In the genomic region with DNA sequence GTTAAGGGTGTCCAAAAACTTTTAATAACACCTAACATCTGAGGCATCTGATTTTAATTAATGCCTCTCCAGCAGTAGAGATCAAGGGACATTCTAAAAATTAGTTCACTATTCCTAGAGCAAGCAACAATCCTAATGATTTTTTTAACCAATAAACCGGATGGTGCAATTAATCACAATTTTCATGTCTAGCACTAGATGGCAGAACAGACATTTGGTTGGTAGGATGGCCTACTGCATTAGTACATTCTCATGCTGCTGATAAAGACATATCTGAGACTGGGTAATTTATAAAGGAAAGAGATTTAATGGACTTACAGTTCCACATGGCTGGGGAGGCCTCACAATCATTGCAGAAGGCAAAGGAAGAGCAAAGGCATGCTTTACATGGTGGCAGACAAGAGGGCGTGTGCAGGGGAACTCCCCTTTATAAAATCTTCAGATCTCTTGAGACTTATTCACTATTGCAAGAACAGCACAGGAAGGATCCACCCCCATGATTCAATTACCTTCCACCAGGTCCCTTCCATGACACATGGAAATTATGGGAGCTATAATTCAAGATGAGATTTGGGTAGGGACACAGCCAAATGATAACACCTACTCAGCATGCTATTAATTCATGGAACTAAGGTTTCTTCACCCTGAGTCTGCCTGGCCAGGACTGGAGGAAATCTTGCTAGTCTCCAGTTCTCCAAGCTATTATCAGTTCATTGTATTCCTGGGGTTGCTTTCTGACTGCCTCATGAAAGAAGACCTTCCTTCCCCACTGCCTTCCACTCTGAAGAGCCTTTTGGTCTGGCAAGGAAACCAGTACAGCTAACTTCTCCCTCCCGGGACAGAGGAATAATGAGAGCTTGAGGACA, we compare ENCODE assay signal across 1 cellular context.
TF ChIP-seq lines count a peak whose summit lies in the region.

No MANE protein-coding gene starts in this region.

TF ChIP-seq in HCT116, 20 proteins besides CTCF, POLR2A, EP300 and RAD21:
- no peak for TF ChIP-seq EZH2 (IDR thresholded peaks at IDR 0.05)
- no peak for TF ChIP-seq ZFX (IDR thresholded peaks at IDR 0.05)
- no peak for TF ChIP-seq CEBPB (IDR thresholded peaks at IDR 0.05; ENCODE audit: low read depth)
- no peak for TF ChIP-seq FOSL1 (IDR thresholded peaks at IDR 0.05; ENCODE audit: low read depth)
- no peak for TF ChIP-seq JUND (IDR thresholded peaks at IDR 0.05)
- no peak for TF ChIP-seq SP1 (IDR thresholded peaks at IDR 0.05; ENCODE audit: low read depth)
- TF ChIP-seq ZNF274 (IDR thresholded peaks at IDR 0.05; ENCODE audit: low read depth, low read length), result no peak
- no peak for TF ChIP-seq ELF1 (IDR thresholded peaks at IDR 0.05; ENCODE audit: borderline replicate concordance, low read depth)
- TF ChIP-seq, protein P1, sequence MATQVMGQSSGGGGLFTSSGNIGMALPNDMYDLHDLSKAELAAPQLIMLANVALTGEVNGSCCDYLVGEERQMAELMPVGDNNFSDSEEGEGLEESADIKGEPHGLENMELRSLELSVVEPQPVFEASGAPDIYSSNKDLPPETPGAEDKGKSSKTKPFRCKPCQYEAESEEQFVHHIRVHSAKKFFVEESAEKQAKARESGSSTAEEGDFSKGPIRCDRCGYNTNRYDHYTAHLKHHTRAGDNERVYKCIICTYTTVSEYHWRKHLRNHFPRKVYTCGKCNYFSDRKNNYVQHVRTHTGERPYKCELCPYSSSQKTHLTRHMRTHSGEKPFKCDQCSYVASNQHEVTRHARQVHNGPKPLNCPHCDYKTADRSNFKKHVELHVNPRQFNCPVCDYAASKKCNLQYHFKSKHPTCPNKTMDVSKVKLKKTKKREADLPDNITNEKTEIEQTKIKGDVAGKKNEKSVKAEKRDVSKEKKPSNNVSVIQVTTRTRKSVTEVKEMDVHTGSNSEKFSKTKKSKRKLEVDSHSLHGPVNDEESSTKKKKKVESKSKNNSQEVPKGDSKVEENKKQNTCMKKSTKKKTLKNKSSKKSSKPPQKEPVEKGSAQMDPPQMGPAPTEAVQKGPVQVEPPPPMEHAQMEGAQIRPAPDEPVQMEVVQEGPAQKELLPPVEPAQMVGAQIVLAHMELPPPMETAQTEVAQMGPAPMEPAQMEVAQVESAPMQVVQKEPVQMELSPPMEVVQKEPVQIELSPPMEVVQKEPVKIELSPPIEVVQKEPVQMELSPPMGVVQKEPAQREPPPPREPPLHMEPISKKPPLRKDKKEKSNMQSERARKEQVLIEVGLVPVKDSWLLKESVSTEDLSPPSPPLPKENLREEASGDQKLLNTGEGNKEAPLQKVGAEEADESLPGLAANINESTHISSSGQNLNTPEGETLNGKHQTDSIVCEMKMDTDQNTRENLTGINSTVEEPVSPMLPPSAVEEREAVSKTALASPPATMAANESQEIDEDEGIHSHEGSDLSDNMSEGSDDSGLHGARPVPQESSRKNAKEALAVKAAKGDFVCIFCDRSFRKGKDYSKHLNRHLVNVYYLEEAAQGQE (IDR thresholded peaks at IDR 0.05; ENCODE audit: low read depth), result no peak
- TF ChIP-seq EZH2phosphoT487 (IDR thresholded peaks at IDR 0.05; ENCODE audit: borderline replicate concordance), result no peak
- no peak for TF ChIP-seq POLR2AphosphoS5 (IDR thresholded peaks at IDR 0.05; ENCODE audit: low read depth, low read length)
- TF ChIP-seq, protein P2, sequence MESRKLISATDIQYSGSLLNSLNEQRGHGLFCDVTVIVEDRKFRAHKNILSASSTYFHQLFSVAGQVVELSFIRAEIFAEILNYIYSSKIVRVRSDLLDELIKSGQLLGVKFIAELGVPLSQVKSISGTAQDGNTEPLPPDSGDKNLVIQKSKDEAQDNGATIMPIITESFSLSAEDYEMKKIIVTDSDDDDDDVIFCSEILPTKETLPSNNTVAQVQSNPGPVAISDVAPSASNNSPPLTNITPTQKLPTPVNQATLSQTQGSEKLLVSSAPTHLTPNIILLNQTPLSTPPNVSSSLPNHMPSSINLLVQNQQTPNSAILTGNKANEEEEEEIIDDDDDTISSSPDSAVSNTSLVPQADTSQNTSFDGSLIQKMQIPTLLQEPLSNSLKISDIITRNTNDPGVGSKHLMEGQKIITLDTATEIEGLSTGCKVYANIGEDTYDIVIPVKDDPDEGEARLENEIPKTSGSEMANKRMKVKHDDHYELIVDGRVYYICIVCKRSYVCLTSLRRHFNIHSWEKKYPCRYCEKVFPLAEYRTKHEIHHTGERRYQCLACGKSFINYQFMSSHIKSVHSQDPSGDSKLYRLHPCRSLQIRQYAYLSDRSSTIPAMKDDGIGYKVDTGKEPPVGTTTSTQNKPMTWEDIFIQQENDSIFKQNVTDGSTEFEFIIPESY (IDR thresholded peaks at IDR 0.05; ENCODE audit: extremely low read depth, insufficient replicate concordance, low read length), result no peak
- no peak for TF ChIP-seq YY1 (IDR thresholded peaks at IDR 0.05; ENCODE audit: extremely low read depth, insufficient replicate concordance, low read depth, low read length)
- no peak for TF ChIP-seq MAX (IDR thresholded peaks at IDR 0.05)
TF ChIP-seq in HCT116: peak in this region for 0.
